In genomic region chr15:45116006-45116481, GRCh38 we compare ENCODE assay signal across 29 cellular contexts. TPM values are rescaled to one million over a fixed set of nuclear protein-coding genes. Genes with fewer than 3 reads are reported as not detected.
DNase-seq lines count a peak whose midpoint lies in the region; ATAC-seq and TF ChIP-seq lines count a peak whose summit lies in the region.
"Had no signal": no experiment of that assay in that cellular context is flagged by ENCODE, and none has a peak within 500 bp of the region (broad histone marks: within the 10 kb centered on the region; RNA-seq: fewer than 3 reads in every experiment).

No MANE protein-coding gene starts in this region.

- no peak for DNase-seq in activated naive CD8-positive, alpha-beta T cell treated with anti-CD3 and anti-CD28 coated beads, Interleukin-2, amount 10 ng/mL, durations not matched to agents 7 days and 5 days
- DNase-seq in activated naive CD8-positive, alpha-beta T cell treated with anti-CD3 and anti-CD28 coated beads, Interleukin-2, amount 50 U/mL, for 24 hours: no peak
- DNase-seq in activated B cell treated with CpG ODN at 0.5 μM for 24 hours: no peak
- DNase-seq in naive thymus-derived CD4-positive, alpha-beta T cell: no peak
- peak; percentile 47 for DNase-seq in upper lobe of right lung
- DNase-seq in stimulated activated CD4-positive, alpha-beta T cell treated with anti-CD3 and anti-CD28 coated beads, Interleukin-4, amount 100 ng/mL, for 24 hours: no peak
- no peak for DNase-seq in CD4-positive, alpha-beta T cell
- DNase-seq: activated CD4-positive, alpha-beta T cell treated with anti-CD3 and anti-CD28 coated beads for 36 hours; activated effector memory CD4-positive, alpha-beta T cell treated with anti-CD3 and anti-CD28 coated beads, Interleukin-2, amount 50 U/mL, for 16 hours; AML-193; brain microvascular endothelial cell; EL; hippocampal formation; MV-4-11; NCI-H1436 treated with DMSO at 0.1 percent for 48 hours; NCI-H226; NCI-H526 treated with DMSO at 0.1 percent for 48 hours; PC-9; SK-N-SH; small intestine; tibial artery had no signal

- H3K4me1 Mint-ChIP-seq in activated naive CD8-positive, alpha-beta T cell treated with anti-CD3 and anti-CD28 coated beads, Interleukin-2, amount 10 ng/mL, durations not matched to agents 7 days and 5 days: peaks cover 19% of the 10 kb centered on the region
- H3K4me1 Mint-ChIP-seq in activated naive CD8-positive, alpha-beta T cell treated with anti-CD3 and anti-CD28 coated beads, Interleukin-2, amount 50 U/mL, for 24 hours: peaks cover 45% of the 10 kb centered on the region
- peaks cover 56% of the 10 kb centered on the region for H3K4me1 Mint-ChIP-seq in activated B cell treated with CpG ODN at 0.5 μM for 24 hours
- H3K4me1 Mint-ChIP-seq in naive thymus-derived CD4-positive, alpha-beta T cell: peaks cover 29 to 56% (median 42%) of the 10 kb centered on the region in 7 donors
- peaks cover 57% of the 10 kb centered on the region for H3K4me1 Mint-ChIP-seq in CD4-positive, alpha-beta T cell (ENCODE audit: low read depth)

- POLR2A ChIA-PET in activated naive CD8-positive, alpha-beta T cell treated with anti-CD3 and anti-CD28 coated beads, Interleukin-2, amount 10 ng/mL, durations not matched to agents 7 days and 5 days (lab: Charles Lee): no interaction called here
- POLR2A ChIA-PET in activated B cell treated with CpG ODN at 0.5 μM for 24 hours (lab: Charles Lee): interaction anchor here (0.5 to 1.8 kb wide), 3 partner anchors 67 to 507 kb away, joined by 3 to 7 read pairs (median 5); no protein-coding TSS in a partner anchor
- POLR2A ChIA-PET in naive thymus-derived CD4-positive, alpha-beta T cell (lab: Charles Lee): interaction anchor here (0.7 kb wide), 1 partner anchor 533 kb away, joined by 3 read pairs; no protein-coding TSS in a partner anchor
- POLR2A ChIA-PET in CD4-positive, alpha-beta T cell (lab: Charles Lee): no interaction called here

- ATAC-seq in activated naive CD8-positive, alpha-beta T cell treated with anti-CD3 and anti-CD28 coated beads, Interleukin-2, amount 10 ng/mL, durations not matched to agents 7 days and 5 days (ENCODE audit: low read depth): no peak
- ATAC-seq in activated naive CD8-positive, alpha-beta T cell treated with anti-CD3 and anti-CD28 coated beads, Interleukin-2, amount 50 U/mL, for 24 hours: no peak
- ATAC-seq in activated B cell treated with CpG ODN at 0.5 μM for 24 hours (ENCODE audit: low read depth): no peak
- no peak for ATAC-seq in naive thymus-derived CD4-positive, alpha-beta T cell
- no peak for ATAC-seq in upper lobe of right lung
- ATAC-seq in HG02981 (IDR thresholded peaks at IDR 0.05; ENCODE audit: unreplicated experiment): no peak
- ATAC-seq in CD4-positive, alpha-beta T cell (ENCODE audit: poor library complexity): no peak
- ATAC-seq: activated CD4-positive, alpha-beta T cell treated with anti-CD3 and anti-CD28 coated beads for 36 hours; HepG2; Right ventricle myocardium inferior had no signal

- H3K36me3 Mint-ChIP-seq in activated naive CD8-positive, alpha-beta T cell treated with anti-CD3 and anti-CD28 coated beads, Interleukin-2, amount 10 ng/mL, durations not matched to agents 7 days and 5 days: no peaks in the 10 kb centered on the region
- no peaks in the 10 kb centered on the region for H3K36me3 Mint-ChIP-seq in activated naive CD8-positive, alpha-beta T cell treated with anti-CD3 and anti-CD28 coated beads, Interleukin-2, amount 50 U/mL, for 24 hours (ENCODE audit: low read depth)
- H3K36me3 Mint-ChIP-seq in activated B cell treated with CpG ODN at 0.5 μM for 24 hours (ENCODE audit: low read depth): no peaks in the 10 kb centered on the region
- H3K36me3 Mint-ChIP-seq in naive thymus-derived CD4-positive, alpha-beta T cell: peaks cover 0 to 3% (median 0%) of the 10 kb centered on the region in 5 donors
- H3K36me3 Mint-ChIP-seq in CD4-positive, alpha-beta T cell (ENCODE audit: low read depth): no peaks in the 10 kb centered on the region

- peaks cover 4 to 38% of the 10 kb centered on the region in 2 donors for H3K27me3 ChIP-seq in naive thymus-derived CD4-positive, alpha-beta T cell (ENCODE audit: control insufficient read depth in 2 of 2, insufficient read depth in 2 of 2, low read length in 2 of 2)
- peaks cover 66% of the 10 kb centered on the region for H3K27me3 ChIP-seq in upper lobe of right lung
- H3K27me3 ChIP-seq in CD4-positive, alpha-beta T cell (ENCODE audit: control insufficient read depth, insufficient read depth, low read length): peaks cover 68% of the 10 kb centered on the region

- no peak overlapping the region for H3K4me3 ChIP-seq in naive thymus-derived CD4-positive, alpha-beta T cell (ENCODE audit: low read length)
- no peak overlapping the region for H3K4me3 ChIP-seq in upper lobe of right lung
- H3K4me3 ChIP-seq: PC-9, right atrium auricular region had no signal

- CTCF ChIA-PET in activated B cell treated with CpG ODN at 0.5 μM for 24 hours (lab: Charles Lee): no interaction called here
- CTCF ChIA-PET in naive thymus-derived CD4-positive, alpha-beta T cell (lab: Charles Lee): interaction anchor here (0.5 to 0.6 kb wide), 2 partner anchors 531 to 1106 kb away, joined by 4 to 6 read pairs; no protein-coding TSS in a partner anchor
- CTCF ChIA-PET in CD4-positive, alpha-beta T cell (lab: Charles Lee): interaction anchor here (0.6 kb wide), 1 partner anchor 47 kb away, joined by 4 read pairs; no protein-coding TSS in a partner anchor

- H3K9me3 ChIP-seq in naive thymus-derived CD4-positive, alpha-beta T cell (ENCODE audit: control insufficient read depth in 2 of 3, low read length in 3 of 3): no peaks in the 10 kb centered on the region
- no peaks in the 10 kb centered on the region for H3K9me3 ChIP-seq in upper lobe of right lung
- no peaks in the 10 kb centered on the region for H3K9me3 ChIP-seq in CD4-positive, alpha-beta T cell (ENCODE audit: control insufficient read depth, low read length)
- H3K9me3 ChIP-seq: lower lobe of right lung, right atrium auricular region, SK-N-SH, tibial artery had no signal

- H3K9me3 Mint-ChIP-seq in activated naive CD8-positive, alpha-beta T cell treated with anti-CD3 and anti-CD28 coated beads, Interleukin-2, amount 10 ng/mL, durations not matched to agents 7 days and 5 days: no peaks in the 10 kb centered on the region
- no peaks in the 10 kb centered on the region for H3K9me3 Mint-ChIP-seq in activated naive CD8-positive, alpha-beta T cell treated with anti-CD3 and anti-CD28 coated beads, Interleukin-2, amount 50 U/mL, for 24 hours
- no peaks in the 10 kb centered on the region for H3K9me3 Mint-ChIP-seq in activated B cell treated with CpG ODN at 0.5 μM for 24 hours
- no peaks in the 10 kb centered on the region for H3K9me3 Mint-ChIP-seq in naive thymus-derived CD4-positive, alpha-beta T cell
- H3K9me3 Mint-ChIP-seq in CD4-positive, alpha-beta T cell: no peaks in the 10 kb centered on the region
- H3K9me3 Mint-ChIP-seq: T-helper 1 cell treated with Interleukin-12 subunit alpha and Interleukin-12 subunit beta and Interleukin-4 antibody, amounts not matched to agents 30 μg/mL and 1 μg/mL, for 36 hours had no signal

- no peak overlapping the region for H3K27ac ChIP-seq in naive thymus-derived CD4-positive, alpha-beta T cell (ENCODE audit: low read depth, low read length)
- H3K27ac ChIP-seq in upper lobe of right lung: no peak overlapping the region
- no peak overlapping the region for H3K27ac ChIP-seq in CD4-positive, alpha-beta T cell (ENCODE audit: low read depth, low read length)
- H3K27ac ChIP-seq: brain microvascular endothelial cell, lower lobe of right lung, PC-9, right atrium auricular region, tibial artery had no signal

- H3K36me3 ChIP-seq in naive thymus-derived CD4-positive, alpha-beta T cell (ENCODE audit: control insufficient read depth in 2 of 3, insufficient read depth in 3 of 3, low read length in 3 of 3): no peaks in the 10 kb centered on the region
- H3K36me3 ChIP-seq in upper lobe of right lung: no peaks in the 10 kb centered on the region
- H3K36me3 ChIP-seq: brain microvascular endothelial cell, right atrium auricular region, tibial artery had no signal

- H3K27me3 Mint-ChIP-seq in activated naive CD8-positive, alpha-beta T cell treated with anti-CD3 and anti-CD28 coated beads, Interleukin-2, amount 10 ng/mL, durations not matched to agents 7 days and 5 days: peaks cover 76% of the 10 kb centered on the region
- H3K27me3 Mint-ChIP-seq in activated naive CD8-positive, alpha-beta T cell treated with anti-CD3 and anti-CD28 coated beads, Interleukin-2, amount 50 U/mL, for 24 hours: peaks cover 73% of the 10 kb centered on the region
- peaks cover 72% of the 10 kb centered on the region for H3K27me3 Mint-ChIP-seq in activated B cell treated with CpG ODN at 0.5 μM for 24 hours
- peaks cover 51 to 82% (median 69%) of the 10 kb centered on the region in 5 donors for H3K27me3 Mint-ChIP-seq in naive thymus-derived CD4-positive, alpha-beta T cell
- peaks cover 84% of the 10 kb centered on the region for H3K27me3 Mint-ChIP-seq in CD4-positive, alpha-beta T cell

- intact Hi-C loops in activated B cell treated with CpG ODN at 0.5 μM for 24 hours (cut with micrococcal nuclease): no loop called here
- intact Hi-C loops in naive thymus-derived CD4-positive, alpha-beta T cell (cut with micrococcal nuclease): loop anchor here (5.0 kb wide), 3 partner anchors 94 to 539 kb away; partner anchors contain the start of gene SORD (in 1 of the 2)
- intact Hi-C loops in upper lobe of right lung (cut with DNase I): no loop called here
- intact Hi-C loops in CD4-positive, alpha-beta T cell (cut with DNase I, micrococcal nuclease): loop anchor here in 1 of 2 experiments (5.0 kb wide), 1 partner anchor 51 kb away; no protein-coding TSS in a partner anchor

- H3K4me3 Mint-ChIP-seq in activated naive CD8-positive, alpha-beta T cell treated with anti-CD3 and anti-CD28 coated beads, Interleukin-2, amount 10 ng/mL, durations not matched to agents 7 days and 5 days: peak overlapping the region; percentile 7
- H3K4me3 Mint-ChIP-seq in activated naive CD8-positive, alpha-beta T cell treated with anti-CD3 and anti-CD28 coated beads, Interleukin-2, amount 50 U/mL, for 24 hours: no peak overlapping the region
- H3K4me3 Mint-ChIP-seq in activated B cell treated with CpG ODN at 0.5 μM for 24 hours: peak overlapping the region; percentile 44
- peak overlapping the region in 9 of 10 donors; percentile 45 to 83 (median 74) for H3K4me3 Mint-ChIP-seq in naive thymus-derived CD4-positive, alpha-beta T cell
- no peak overlapping the region for H3K4me3 Mint-ChIP-seq in CD4-positive, alpha-beta T cell
- H3K4me3 Mint-ChIP-seq: activated CD4-positive, alpha-beta T cell treated with anti-CD3 and anti-CD28 coated beads for 36 hours; neural crest cell; T-helper 1 cell treated with Interleukin-12 subunit alpha and Interleukin-12 subunit beta and Interleukin-4 antibody, amounts not matched to agents 30 μg/mL and 1 μg/mL, for 36 hours had no signal

- peaks cover 0 to 49% of the 10 kb centered on the region in 2 donors for H3K4me1 ChIP-seq in naive thymus-derived CD4-positive, alpha-beta T cell (ENCODE audit: control insufficient read depth in 2 of 2, insufficient read depth in 2 of 2, low read length in 2 of 2)
- H3K4me1 ChIP-seq in upper lobe of right lung: peaks cover 28% of the 10 kb centered on the region

- TF ChIP-seq CTCF in activated B cell treated with CpG ODN at 0.5 μM for 24 hours (IDR thresholded peaks at IDR 0.05): no peak
- no peak for TF ChIP-seq CTCF in upper lobe of right lung (IDR thresholded peaks at IDR 0.05)
- TF ChIP-seq CTCF in CD4-positive, alpha-beta T cell (IDR thresholded peaks at IDR 0.05): no peak

- H3K27ac Mint-ChIP-seq in activated naive CD8-positive, alpha-beta T cell treated with anti-CD3 and anti-CD28 coated beads, Interleukin-2, amount 10 ng/mL, durations not matched to agents 7 days and 5 days: no peak overlapping the region
- no peak overlapping the region for H3K27ac Mint-ChIP-seq in activated naive CD8-positive, alpha-beta T cell treated with anti-CD3 and anti-CD28 coated beads, Interleukin-2, amount 50 U/mL, for 24 hours
- no peak overlapping the region for H3K27ac Mint-ChIP-seq in activated B cell treated with CpG ODN at 0.5 μM for 24 hours
- H3K27ac Mint-ChIP-seq in naive thymus-derived CD4-positive, alpha-beta T cell: peak overlapping the region in 1 of 9 donors; percentile 51
- H3K27ac Mint-ChIP-seq in CD4-positive, alpha-beta T cell: no peak overlapping the region
- H3K27ac Mint-ChIP-seq: activated CD4-positive, alpha-beta T cell treated with anti-CD3 and anti-CD28 coated beads for 36 hours; T-helper 1 cell treated with Interleukin-12 subunit alpha and Interleukin-12 subunit beta and Interleukin-4 antibody, amounts not matched to agents 30 μg/mL and 1 μg/mL, for 36 hours had no signal

RNA-seq across cellular contexts. Expression of gene DUOXA2, which starts 1.9 kb away (rescaled TPM):
- not detected for total RNA-seq in activated naive CD8-positive, alpha-beta T cell treated with anti-CD3 and anti-CD28 coated beads, Interleukin-2, amount 10 ng/mL, durations not matched to agents 7 days and 5 days
- total RNA-seq in activated B cell treated with CpG ODN at 0.5 μM for 24 hours (not detected in 2 replicates), upper lobe of right lung (not detected)
- total RNA-seq in naive thymus-derived CD4-positive, alpha-beta T cell: not detected
- not detected for polyA plus RNA-seq in naive thymus-derived CD4-positive, alpha-beta T cell
- total RNA-seq in CD4-positive, alpha-beta T cell: not detected
- total RNA-seq: A673; activated CD4-positive, alpha-beta T cell treated with anti-CD3 and anti-CD28 coated beads for 36 hours; HepG2; lower lobe of right lung; neural crest cell; PC-9; right atrium auricular region; Right ventricle myocardium inferior had no signal
- polyA plus RNA-seq: SK-N-SH had no signal

RNA-seq across cellular contexts. Expression of gene DUOX2, which starts 2.1 kb away (rescaled TPM):
- not detected for total RNA-seq in activated naive CD8-positive, alpha-beta T cell treated with anti-CD3 and anti-CD28 coated beads, Interleukin-2, amount 10 ng/mL, durations not matched to agents 7 days and 5 days
- not detected in 2 replicates for total RNA-seq in activated B cell treated with CpG ODN at 0.5 μM for 24 hours
- total RNA-seq in naive thymus-derived CD4-positive, alpha-beta T cell: under 1 TPM in 1 of 5 experiments, not detected in 4; 0.49 TPM
- polyA plus RNA-seq in naive thymus-derived CD4-positive, alpha-beta T cell: not detected
- 3.8 TPM for total RNA-seq in upper lobe of right lung
- under 1 TPM; 0.05 to 0.08 TPM for total RNA-seq in CD4-positive, alpha-beta T cell
- total RNA-seq: HepG2, PC-9 had no signal
- polyA plus RNA-seq: SK-N-SH had no signal

RNA-seq across cellular contexts. Expression of gene DUOXA1, which starts 13.6 kb away (rescaled TPM):
- under 1 TPM in 1 of 2 experiments, not detected in 1; 0.68 TPM for total RNA-seq in activated naive CD8-positive, alpha-beta T cell treated with anti-CD3 and anti-CD28 coated beads, Interleukin-2, amount 10 ng/mL, durations not matched to agents 7 days and 5 days
- total RNA-seq in activated B cell treated with CpG ODN at 0.5 μM for 24 hours (0.15 and 0.33 TPM in 2 replicates), upper lobe of right lung (138 TPM)
- under 1 TPM in 2 of 5 experiments, not detected in 3; 0.49 to 0.51 TPM for total RNA-seq in naive thymus-derived CD4-positive, alpha-beta T cell
- polyA plus RNA-seq in naive thymus-derived CD4-positive, alpha-beta T cell: under 1 TPM in 1 of 2 donors, not detected in 1; 0.22 TPM
- total RNA-seq in CD4-positive, alpha-beta T cell: 1 to 10 TPM in 1 of 2 experiments, under 1 TPM in 1; 0.44 to 1.0 TPM
- total RNA-seq: HepG2, neural crest cell had no signal
- polyA plus RNA-seq: HepG2 had no signal

RNA-seq across cellular contexts. Expression of gene DUOX1, which starts 13.8 kb away (rescaled TPM):
- not detected for total RNA-seq in activated naive CD8-positive, alpha-beta T cell treated with anti-CD3 and anti-CD28 coated beads, Interleukin-2, amount 10 ng/mL, durations not matched to agents 7 days and 5 days
- 0.11 and 0.39 TPM in 2 replicates for total RNA-seq in activated B cell treated with CpG ODN at 0.5 μM for 24 hours
- under 1 TPM in 2 of 5 experiments, not detected in 3; 0.05 to 0.34 TPM for total RNA-seq in naive thymus-derived CD4-positive, alpha-beta T cell
- 1 to 10 TPM; 1.2 to 2.0 TPM for polyA plus RNA-seq in naive thymus-derived CD4-positive, alpha-beta T cell
- total RNA-seq in upper lobe of right lung: 327 TPM
- total RNA-seq in CD4-positive, alpha-beta T cell: under 1 TPM; 0.17 to 0.25 TPM
- total RNA-seq: HepG2, neural crest cell, PC-9 had no signal
- polyA plus RNA-seq: SK-N-SH had no signal

Comparison
In these comparisons a context has a peak if more than half of its experiments do, and no peak if none do; other contexts are left out.
1. H3K4me3 Mint-ChIP-seq: peak in activated naive CD8-positive, alpha-beta T cell treated with anti-CD3 and anti-CD28 coated beads, Interleukin-2, amount 10 ng/mL, durations not matched to agents 7 days and 5 days (single experiment), activated B cell treated with CpG ODN at 0.5 μM for 24 hours (single experiment) and naive thymus-derived CD4-positive, alpha-beta T cell (9 of 10); none in activated naive CD8-positive, alpha-beta T cell treated with anti-CD3 and anti-CD28 coated beads, Interleukin-2, amount 50 U/mL, for 24 hours (single experiment) and CD4-positive, alpha-beta T cell (single experiment).
2. RNA of gene DUOXA1, which starts 13.6 kb away (total RNA-seq): 138 TPM in upper lobe of right lung (single experiment); 0.44 to 1.0 TPM in CD4-positive, alpha-beta T cell, 0.68 TPM in activated naive CD8-positive, alpha-beta T cell treated with anti-CD3 and anti-CD28 coated beads, Interleukin-2, amount 10 ng/mL, durations not matched to agents 7 days and 5 days, 0.15 to 0.33 TPM in activated B cell treated with CpG ODN at 0.5 μM for 24 hours and 0.49 to 0.51 TPM in naive thymus-derived CD4-positive, alpha-beta T cell; every median in the first group is over 10 times any median in the second.
3. POLR2A ChIA-PET loops: an anchor here in activated B cell treated with CpG ODN at 0.5 μM for 24 hours (0.5 to 1.8 kb wide) and naive thymus-derived CD4-positive, alpha-beta T cell (0.7 kb wide); none called in activated naive CD8-positive, alpha-beta T cell treated with anti-CD3 and anti-CD28 coated beads, Interleukin-2, amount 10 ng/mL, durations not matched to agents 7 days and 5 days and CD4-positive, alpha-beta T cell.
4. intact Hi-C loops: an anchor here in naive thymus-derived CD4-positive, alpha-beta T cell (5.0 kb wide); none called in activated B cell treated with CpG ODN at 0.5 μM for 24 hours and upper lobe of right lung.